12 cellular contexts compared by ENCODE assay signal in the genomic region with DNA sequence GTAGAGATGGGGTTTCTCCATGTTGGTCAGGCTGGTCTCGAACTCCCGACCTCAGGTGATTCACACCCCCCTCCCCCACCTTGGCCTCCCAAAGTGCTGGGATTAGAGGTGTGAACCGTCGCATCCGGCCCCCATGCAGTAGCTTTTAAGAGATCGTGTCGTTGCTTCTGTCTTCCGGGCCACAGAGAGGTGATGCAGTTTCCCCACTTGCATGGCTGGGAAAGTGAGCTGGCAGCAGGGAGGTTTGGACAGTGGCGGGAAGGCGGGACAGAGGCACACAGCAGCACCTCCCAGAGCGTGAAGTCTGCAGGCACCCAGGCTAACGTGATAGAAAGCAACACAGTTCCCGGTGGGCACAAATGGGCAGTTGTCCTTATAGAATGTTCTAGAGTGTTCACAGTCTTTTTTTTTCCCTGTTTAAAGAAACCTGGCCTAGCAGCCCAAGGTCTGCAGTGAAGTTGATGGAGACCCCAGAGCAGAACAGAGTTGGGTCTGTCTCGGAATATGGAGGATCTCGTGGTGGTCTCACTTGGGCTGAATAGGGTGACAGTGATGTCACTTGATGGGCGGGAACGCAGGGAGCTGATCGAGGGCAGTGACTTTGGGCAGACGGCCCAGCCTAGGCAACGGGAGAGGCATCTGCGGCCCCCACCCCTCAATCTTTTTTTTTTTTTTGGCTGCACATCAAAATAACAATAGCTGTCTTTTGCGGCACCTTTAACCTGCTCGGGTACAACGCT. TPM values are rescaled to one million over a fixed set of nuclear protein-coding genes. Genes with fewer than 3 reads are reported as not detected.
DNase-seq lines count a peak whose midpoint lies in the region; ATAC-seq and TF ChIP-seq lines count a peak whose summit lies in the region.
"Had no signal": no experiment of that assay in that cellular context is flagged by ENCODE, and none has a peak within 500 bp of the region (broad histone marks: within the 10 kb centered on the region; RNA-seq: fewer than 3 reads in every experiment).

No MANE protein-coding gene starts in this region.

- in situ Hi-C loops in GM13977 (cut with MboI; ENCODE audit: low pct_unique_long_range_greater_than_20kb, low sequenced_read_pairs, unreplicated experiment): loop anchor here (10.0 kb wide), 1 partner anchor 99 kb away; no protein-coding TSS in a partner anchor

- H3K27ac ChIP-seq in mesenchymal stem cell (ENCODE audit: low read length, poor library complexity, severe bottlenecking) (peak overlapping the region; percentile 76), right cardiac atrium (ENCODE audit: low read length) (no peak overlapping the region)
- H3K27ac ChIP-seq: gastroesophageal sphincter had no signal

- H3K27me3 Mint-ChIP-seq in type B pancreatic cell: no peaks in the 10 kb centered on the region

- H3K4me1 ChIP-seq in mesenchymal stem cell (ENCODE audit: control insufficient read depth, insufficient read depth, low read depth, low read length): peaks cover 40% of the 10 kb centered on the region
- H3K4me1 ChIP-seq in right cardiac atrium (ENCODE audit: control insufficient read depth, insufficient read depth, low read length): no peaks in the 10 kb centered on the region

- H2BK5ac ChIP-seq in mesenchymal stem cell (ENCODE audit: low read depth, low read length, poor library complexity, severe bottlenecking): peak overlapping the region; percentile 60

- peak overlapping the region in 1 of 2 experiments; percentile 84 for H3K18ac ChIP-seq in mesenchymal stem cell (ENCODE audit: low read depth in 1 of 2, low read length in 2 of 2)

- H3K4me1 Mint-ChIP-seq in type B pancreatic cell (ENCODE audit: unreplicated experiment): peaks cover 14% of the 10 kb centered on the region

- TF ChIP-seq CTCF in type B pancreatic cell (conservative IDR thresholded peaks at IDR 0.05) (no peak), GM13977 (IDR thresholded peaks at IDR 0.05; ENCODE audit: extremely low read depth, insufficient read depth, missing control alignments) (no peak)

- H4K91ac ChIP-seq in mesenchymal stem cell (ENCODE audit: low read length): peak overlapping the region; percentile 5

- intact Hi-C loops in sciatic nerve (cut with DNase I) (loop anchor here (5.0 to 10.0 kb wide), 2 partner anchors 42 to 99 kb away; no protein-coding TSS in a partner anchor), right cardiac atrium (cut with DNase I) (loop anchor here in 3 of 4 donors (2.0 to 10.0 kb wide), 5 partner anchors 37 to 107 kb away; no protein-coding TSS in a partner anchor)

- H2BK15ac ChIP-seq in mesenchymal stem cell (ENCODE audit: low read depth, poor library complexity, severe bottlenecking): peak overlapping the region; percentile 26

- H3K4me3 Mint-ChIP-seq in type B pancreatic cell: no peak overlapping the region

- no peak overlapping the region for H3K4me3 ChIP-seq in mesenchymal stem cell (ENCODE audit: insufficient read depth in 1 of 2, low read depth in 1 of 2, low read length in 2 of 2)
- H3K4me3 ChIP-seq in right cardiac atrium (ENCODE audit: low read length): no peak overlapping the region

- peaks cover 0 to 10% of the 10 kb centered on the region in 2 experiments for H3K36me3 ChIP-seq in mesenchymal stem cell (ENCODE audit: control insufficient read depth in 1 of 2, insufficient read depth in 2 of 2, low read depth in 1 of 2, low read length in 2 of 2)
- H3K36me3 ChIP-seq: gastroesophageal sphincter had no signal

- peak overlapping the region; percentile 1 for H4K8ac ChIP-seq in mesenchymal stem cell (ENCODE audit: low read length)

- no peak overlapping the region for H3K23ac ChIP-seq in mesenchymal stem cell (ENCODE audit: low read length in 2 of 2)

- H3K27me3 ChIP-seq in mesenchymal stem cell (ENCODE audit: control insufficient read depth in 1 of 2, insufficient read depth in 1 of 2, low read length in 2 of 2): no peaks in the 10 kb centered on the region
- H3K27me3 ChIP-seq in right cardiac atrium (ENCODE audit: control insufficient read depth, insufficient read depth): no peaks in the 10 kb centered on the region

- no peak overlapping the region for H3K9ac ChIP-seq in mesenchymal stem cell (ENCODE audit: low read length)

- WGBS in mesenchymal stem cell: 90% methylated on average over 19 of the region's 24 CpGs
- 82% methylated on average over 24 of the region's 24 CpGs for WGBS in right cardiac atrium

- no peak overlapping the region for H3K4me2 ChIP-seq in mesenchymal stem cell (ENCODE audit: low read length, poor library complexity, severe bottlenecking)

- H2BK120ac ChIP-seq in mesenchymal stem cell (ENCODE audit: low read depth, low read length): no peak overlapping the region

- peak overlapping the region; percentile 4 to 93 for H2BK12ac ChIP-seq in mesenchymal stem cell (ENCODE audit: low read length in 2 of 2)

- peak overlapping the region in 1 of 2 experiments; percentile 24 for H3K4ac ChIP-seq in mesenchymal stem cell (ENCODE audit: low read depth in 1 of 2, low read length in 2 of 2)

- H3K79me1 ChIP-seq in mesenchymal stem cell (replicated peaks; ENCODE audit: low read length, poor library complexity, severe bottlenecking): no peaks in the 10 kb centered on the region

- no peak overlapping the region for H3K14ac ChIP-seq in mesenchymal stem cell (ENCODE audit: low read length in 2 of 2)

- peak; percentile 58 for DNase-seq in stimulated activated CD4-positive, alpha-beta T cell treated with anti-CD3 and anti-CD28 coated beads, Interleukin-15, amount 100 ng/mL, for 24 hours
- DNase-seq in stimulated activated CD4-positive, alpha-beta T cell treated with anti-CD3 and anti-CD28 coated beads, Interleukin-12 subunit alpha, Interleukin-12 subunit beta, amount 100 ng/mL, for 4 hours: no peak
- DNase-seq in activated T-helper 1 cell treated with Interleukin-2 at 50 U/mL for 16 hours (ENCODE audit: low read depth) (peak; percentile 14), mesenchymal stem cell (peak; percentile 32), type B pancreatic cell (ENCODE audit: extremely low spot score, unreplicated experiment) (no peak), sciatic nerve (ENCODE audit: low spot score) (no peak), right cardiac atrium (no peak), GM13977 (ENCODE audit: low spot score) (no peak)
- DNase-seq: C1 segment of cervical spinal cord, NCI-H1105 treated with DMSO at 0.1 percent for 48 hours, SHP77 treated with DMSO at 0.1 percent for 48 hours had no signal

- ATAC-seq in sciatic nerve: no peak
- no peak for ATAC-seq in right cardiac atrium
- ATAC-seq: gastroesophageal sphincter had no signal

- H3K27ac Mint-ChIP-seq in type B pancreatic cell: peak overlapping the region; percentile 52

- H2AFZ ChIP-seq in mesenchymal stem cell (ENCODE audit: low read depth, low read length): no peak overlapping the region

- H3K9me3 ChIP-seq in mesenchymal stem cell (ENCODE audit: control insufficient read depth, low read length) (no peaks in the 10 kb centered on the region), right cardiac atrium (ENCODE audit: control insufficient read depth, low read length) (no peaks in the 10 kb centered on the region)
- H3K9me3 ChIP-seq: gastroesophageal sphincter had no signal

- peak overlapping the region; percentile 40 for H2AK5ac ChIP-seq in mesenchymal stem cell (ENCODE audit: low read length, severe bottlenecking)

- peaks cover 7% of the 10 kb centered on the region for H3K36me3 Mint-ChIP-seq in type B pancreatic cell

- no peaks in the 10 kb centered on the region for H3K9me3 Mint-ChIP-seq in type B pancreatic cell

RNA-seq across cellular contexts. Expression of a gene that starts 4.9 kb away (rescaled TPM):
- 11.0 TPM for polyA plus RNA-seq in mesenchymal stem cell (2013, experiment 1 of 2)
- 10.7 TPM for polyA plus RNA-seq in mesenchymal stem cell (2013, experiment 2 of 2)
- 29.2 and 79.1 TPM in 2 replicates for total RNA-seq in type B pancreatic cell (ENCODE audit: low replicate concordance)
- 1.2 TPM for total RNA-seq in sciatic nerve
- 1 to 10 TPM in 1 of 4 donors, under 1 TPM in 3; 0.45 to 2.3 (median 0.94) TPM for total RNA-seq in right cardiac atrium
- 0.18 TPM for polyA plus RNA-seq in right cardiac atrium

RNA-seq across cellular contexts. Expression of a gene that starts 11.5 kb away (rescaled TPM):
- polyA plus RNA-seq in mesenchymal stem cell (2013, experiment 1 of 2): not detected
- not detected for polyA plus RNA-seq in mesenchymal stem cell (2013, experiment 2 of 2)
- total RNA-seq in type B pancreatic cell (ENCODE audit: low replicate concordance) (not detected in 2 replicates), sciatic nerve (1.1 TPM), right cardiac atrium (under 1 TPM in 1 of 4 donors, not detected in 3; 0.15 TPM)
- 0.07 TPM for polyA plus RNA-seq in right cardiac atrium

RNA-seq across cellular contexts. Expression of a gene that starts 46.7 kb away (rescaled TPM):
- polyA plus RNA-seq in mesenchymal stem cell (2013, experiment 1 of 2): 125 TPM
- polyA plus RNA-seq in mesenchymal stem cell (2013, experiment 2 of 2): 123 TPM
- 53.9 and 77.4 TPM in 2 replicates for total RNA-seq in type B pancreatic cell (ENCODE audit: low replicate concordance)
- total RNA-seq in sciatic nerve: 32.1 TPM
- 10 to 100 TPM; 26.5 to 32.2 (median 28.5) TPM for total RNA-seq in right cardiac atrium
- 16.9 TPM for polyA plus RNA-seq in right cardiac atrium

RNA-seq across cellular contexts. Expression of a gene that starts 54.7 kb away (rescaled TPM):
- 13.3 TPM for polyA plus RNA-seq in mesenchymal stem cell (2013, experiment 1 of 2)
- polyA plus RNA-seq in mesenchymal stem cell (2013, experiment 2 of 2): 11.9 TPM
- 34.3 and 48.8 TPM in 2 replicates for total RNA-seq in type B pancreatic cell (ENCODE audit: low replicate concordance)
- total RNA-seq in sciatic nerve: 60.1 TPM
- total RNA-seq in right cardiac atrium: 10 to 100 TPM; 23.9 to 37.5 (median 30.8) TPM
- 18.8 TPM for polyA plus RNA-seq in right cardiac atrium

Comparison
In these comparisons a context has a peak if more than half of its experiments do, and no peak if none do; other contexts are left out.
1. DNase-seq: peak in stimulated activated CD4-positive, alpha-beta T cell treated with anti-CD3 and anti-CD28 coated beads, Interleukin-15, amount 100 ng/mL, for 24 hours (single experiment), activated T-helper 1 cell treated with Interleukin-2 at 50 U/mL for 16 hours (single experiment) and mesenchymal stem cell (single experiment); none in stimulated activated CD4-positive, alpha-beta T cell treated with anti-CD3 and anti-CD28 coated beads, Interleukin-12 subunit alpha, Interleukin-12 subunit beta, amount 100 ng/mL, for 4 hours (single experiment), type B pancreatic cell (single experiment), sciatic nerve (single experiment), right cardiac atrium (0 of 3) and GM13977 (single experiment).